In the genomic region with DNA sequence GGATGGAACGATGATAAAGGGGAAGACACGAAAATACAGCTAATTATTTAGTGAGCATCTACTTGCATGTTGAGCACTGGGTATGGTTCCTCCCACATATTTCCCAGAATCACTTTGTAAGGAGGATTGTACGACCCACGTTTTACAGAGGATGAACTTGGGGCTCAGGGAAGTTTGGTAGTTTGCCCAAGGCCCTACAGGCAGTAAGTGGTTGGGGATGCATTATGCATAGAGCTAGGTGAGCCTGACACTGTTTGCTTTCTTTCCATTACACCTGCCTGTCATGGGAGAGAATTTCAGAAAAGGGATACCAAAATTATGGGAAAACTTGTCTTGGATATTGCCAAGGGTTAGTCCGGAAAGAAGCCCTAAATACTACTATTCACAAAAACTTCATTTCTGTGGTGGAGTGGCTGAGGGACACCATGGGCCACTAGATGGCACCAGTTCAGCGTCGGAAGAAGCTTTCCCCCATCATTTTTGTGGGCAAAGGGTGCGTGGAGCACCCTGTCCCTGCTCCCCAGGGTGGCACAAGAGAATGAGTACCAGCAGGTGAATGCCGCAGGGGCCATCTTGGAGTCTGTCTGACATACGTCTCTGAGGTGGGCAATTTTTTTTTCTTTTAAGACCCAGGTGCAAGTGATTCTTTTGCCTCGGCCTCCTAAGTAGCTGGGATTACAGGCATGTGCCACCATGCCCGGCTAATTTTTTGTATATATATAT, we compare ENCODE assay signal across 1 cellular context.
TF ChIP-seq lines count a peak whose summit lies in the region.

No MANE protein-coding gene starts in this region.

TF ChIP-seq in HepG2, 621 proteins besides CTCF, POLR2A, EP300 and RAD21:
- TF ChIP-seq ZNF572 (CRISPR knock-in tag; IDR thresholded peaks at IDR 0.05) (no peak), ZNF263 (CRISPR knock-in tag; IDR thresholded peaks at IDR 0.05) (peak; percentile 72), ZNF124 (CRISPR knock-in tag; IDR thresholded peaks at IDR 0.05) (no peak), SAFB2 (CRISPR knock-in tag; IDR thresholded peaks at IDR 0.05; ENCODE audit: borderline replicate concordance, low read depth) (no peak), ZNF503 (CRISPR knock-in tag; IDR thresholded peaks at IDR 0.05) (no peak), ZNF546 (CRISPR knock-in tag; conservative IDR thresholded peaks at IDR 0.05) (no peak), SMC3 (IDR thresholded peaks at IDR 0.05; ENCODE audit: low read length) (peak; percentile 87), SOX6 (IDR thresholded peaks at IDR 0.05) (no peak), SOX6 (CRISPR knock-in tag; IDR thresholded peaks at IDR 0.05) (no peak), STAG1 (CRISPR knock-in tag; IDR thresholded peaks at IDR 0.05) (peak; percentile 96), MXI1 (IDR thresholded peaks at IDR 0.05; ENCODE audit: borderline replicate concordance, low read depth, low read length) (no peak), ATF7-NPFF (CRISPR knock-in tag; IDR thresholded peaks at IDR 0.05; ENCODE audit: low read depth) (no peak), XRCC5 (optimal IDR thresholded peaks at IDR 0.05; ENCODE audit: low read length) (peak; percentile 14), ZNF451 (CRISPR knock-in tag; IDR thresholded peaks at IDR 0.05) (no peak)
- TF ChIP-seq, protein P1, sequence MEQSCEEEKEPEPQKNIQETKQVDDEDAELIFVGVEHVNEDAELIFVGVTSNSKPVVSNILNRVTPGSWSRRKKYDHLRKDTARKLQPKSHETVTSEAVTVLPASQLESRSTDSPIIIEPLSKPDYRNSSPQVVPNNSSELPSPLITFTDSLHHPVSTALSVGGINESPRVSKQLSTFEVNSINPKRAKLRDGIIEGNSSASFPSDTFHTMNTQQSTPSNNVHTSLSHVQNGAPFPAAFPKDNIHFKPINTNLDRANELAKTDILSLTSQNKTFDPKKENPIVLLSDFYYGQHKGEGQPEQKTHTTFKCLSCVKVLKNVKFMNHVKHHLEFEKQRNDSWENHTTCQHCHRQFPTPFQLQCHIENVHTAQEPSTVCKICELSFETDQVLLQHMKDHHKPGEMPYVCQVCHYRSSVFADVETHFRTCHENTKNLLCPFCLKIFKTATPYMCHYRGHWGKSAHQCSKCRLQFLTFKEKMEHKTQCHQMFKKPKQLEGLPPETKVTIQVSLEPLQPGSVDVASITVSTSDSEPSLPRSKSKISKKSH (CRISPR knock-in tag; IDR thresholded peaks at IDR 0.05; ENCODE audit: borderline replicate concordance), result no peak
- TF ChIP-seq, protein P2, sequence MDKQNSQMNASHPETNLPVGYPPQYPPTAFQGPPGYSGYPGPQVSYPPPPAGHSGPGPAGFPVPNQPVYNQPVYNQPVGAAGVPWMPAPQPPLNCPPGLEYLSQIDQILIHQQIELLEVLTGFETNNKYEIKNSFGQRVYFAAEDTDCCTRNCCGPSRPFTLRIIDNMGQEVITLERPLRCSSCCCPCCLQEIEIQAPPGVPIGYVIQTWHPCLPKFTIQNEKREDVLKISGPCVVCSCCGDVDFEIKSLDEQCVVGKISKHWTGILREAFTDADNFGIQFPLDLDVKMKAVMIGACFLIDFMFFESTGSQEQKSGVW (CRISPR knock-in tag; IDR thresholded peaks at IDR 0.05; ENCODE audit: borderline replicate concordance), result no peak
